ENCODE assay signal across 4 cellular contexts in genomic region chrX:128000033-128000432, GRCh38. TPM values are rescaled to one million over a fixed set of nuclear protein-coding genes. Genes with fewer than 3 reads are reported as not detected.
"Had no signal": no experiment of that assay in that cellular context is flagged by ENCODE, and none has a peak within 500 bp of the region (broad histone marks: within the 10 kb centered on the region; RNA-seq: fewer than 3 reads in every experiment).

No MANE protein-coding gene starts in this region.

RNA-seq across cellular contexts. Expression of gene ACTRT1, which starts 52.2 kb away (rescaled TPM):
- polyA plus RNA-seq: HepG2, IgD-negative memory B cell, IMR-90, K562 had no signal
